Comparison of ENCODE assay signal across 15 cellular contexts in genomic region chr3:95350066-95350465, GRCh38.
DNase-seq lines count a peak whose midpoint lies in the region; ATAC-seq, FAIRE-seq and TF ChIP-seq lines count a peak whose summit lies in the region.
"Had no signal": no experiment of that assay in that cellular context is flagged by ENCODE, and none has a peak within 500 bp of the region (broad histone marks: within the 10 kb centered on the region; RNA-seq: fewer than 3 reads in every experiment).

No MANE protein-coding gene starts in this region.

- H3K4me3 ChIP-seq in KMS-11 (IDR thresholded peaks at IDR 0.05; ENCODE audit: insufficient read depth, low read depth, low read length), result no peak overlapping the region
- no peak overlapping the region for H3K4me3 ChIP-seq in astrocyte (ENCODE audit: insufficient read depth, low read depth, low read length)
- no peak overlapping the region for H3K4me3 ChIP-seq in upper lobe of right lung
- H3K4me3 ChIP-seq in psoas muscle, result no peak overlapping the region
- H3K4me3 ChIP-seq: BLaER1, K562, PC-9 had no signal

- H3K4me1 ChIP-seq in KMS-11 (ENCODE audit: low read depth, poor library complexity, severe bottlenecking) (peaks cover 17% of the 10 kb centered on the region), astrocyte (ENCODE audit: insufficient read depth, low read length) (no peaks in the 10 kb centered on the region), upper lobe of right lung (no peaks in the 10 kb centered on the region), psoas muscle (no peaks in the 10 kb centered on the region)
- H3K4me1 ChIP-seq: BLaER1 had no signal

- no peak overlapping the region for H3K9ac ChIP-seq in KMS-11
- H3K9ac ChIP-seq in astrocyte (ENCODE audit: low read length), result no peak overlapping the region
- H3K9ac ChIP-seq: BLaER1 had no signal

- intact Hi-C loops in upper lobe of right lung (cut with DNase I) (no loop called here), psoas muscle (cut with DNase I) (no loop called here)

- H3K36me3 Mint-ChIP-seq in astrocyte (ENCODE audit: low read depth, unreplicated experiment), result no peaks in the 10 kb centered on the region
- no peaks in the 10 kb centered on the region for H3K36me3 Mint-ChIP-seq in nephron (ENCODE audit: low read depth)

- H3K36me3 ChIP-seq in KMS-11 (ENCODE audit: insufficient read depth) (no peaks in the 10 kb centered on the region), astrocyte (ENCODE audit: insufficient read depth, low read length) (no peaks in the 10 kb centered on the region), upper lobe of right lung (no peaks in the 10 kb centered on the region), psoas muscle (ENCODE audit: insufficient read depth in 1 of 2, low read depth in 1 of 2) (no peaks in the 10 kb centered on the region)
- H3K36me3 ChIP-seq: BLaER1 had no signal

- WGBS in psoas muscle, 3 donors, result 70 to 77% (median 73%) methylated on average over 4 of the region's 4 CpGs

- H3K27ac ChIP-seq in KMS-11 (no peak overlapping the region), astrocyte (ENCODE audit: low read depth, low read length) (no peak overlapping the region), upper lobe of right lung (no peak overlapping the region), psoas muscle (no peak overlapping the region)
- H3K27ac ChIP-seq: BLaER1, PC-9 had no signal

- H3K27ac Mint-ChIP-seq in astrocyte (ENCODE audit: unreplicated experiment) (peak overlapping the region; percentile 8), nephron (peak overlapping the region; percentile 26 to 42 (median 27))
- H3K27ac Mint-ChIP-seq: HFFc6 had no signal

- ATAC-seq in upper lobe of right lung, result peak; percentile 58
- ATAC-seq in psoas muscle, result no peak
- ATAC-seq: K562 had no signal

- H3K27me3 ChIP-seq in KMS-11 (ENCODE audit: insufficient read depth, low read depth), result no peaks in the 10 kb centered on the region
- H3K27me3 ChIP-seq in astrocyte (ENCODE audit: insufficient read depth, low read length), result no peaks in the 10 kb centered on the region
- H3K27me3 ChIP-seq in upper lobe of right lung, result no peaks in the 10 kb centered on the region
- no peaks in the 10 kb centered on the region for H3K27me3 ChIP-seq in psoas muscle (ENCODE audit: insufficient read depth in 3 of 3, low read length in 2 of 3)
- H3K27me3 ChIP-seq: BLaER1 had no signal

- no peaks in the 10 kb centered on the region for H4K20me1 ChIP-seq in KMS-11 (ENCODE audit: insufficient read depth)
- H4K20me1 ChIP-seq in astrocyte (ENCODE audit: insufficient read depth, low read length), result no peaks in the 10 kb centered on the region
- H4K20me1 ChIP-seq: BLaER1 had no signal

- H2AFZ ChIP-seq in KMS-11 (ENCODE audit: low read depth) (peak overlapping the region; percentile 7; the same call in 1 of the 2 replicates), astrocyte (ENCODE audit: low read depth, low read length) (no peak overlapping the region)
- H2AFZ ChIP-seq: PC-9 had no signal

- no peak for TF ChIP-seq CTCF in KMS-11 (conservative IDR thresholded peaks at IDR 0.05; ENCODE audit: low read depth, low read length)
- no peak for TF ChIP-seq CTCF in astrocyte (IDR thresholded peaks at IDR 0.05; ENCODE audit: insufficient read depth, low read depth, low read length)
- no peak for TF ChIP-seq CTCF in nephron (IDR thresholded peaks at IDR 0.05; ENCODE audit: unreplicated experiment in 3 of 3)
- no peak for TF ChIP-seq CTCF in upper lobe of right lung (IDR thresholded peaks at IDR 0.05)
- no peak for TF ChIP-seq CTCF in psoas muscle (IDR thresholded peaks at IDR 0.05)

- DNase-seq in astrocyte (ENCODE audit: low read depth) (no peak), upper lobe of right lung (no peak), psoas muscle (no peak), NCI-H226 (no peak)
- no peak for DNase-seq in stimulated activated CD8-positive, alpha-beta memory T cell treated with anti-CD3 and anti-CD28 coated beads, Interleukin-4, amount 100 ng/mL, for 48 hours
- DNase-seq: HFFc6, NCI-H187, NCI-H2227 treated with DMSO at 0.1 percent for 48 hours, PC-9 had no signal

- H3K27me3 Mint-ChIP-seq in astrocyte (ENCODE audit: low read depth, unreplicated experiment) (no peaks in the 10 kb centered on the region), nephron (ENCODE audit: low read depth) (no peaks in the 10 kb centered on the region)

- H3K79me2 ChIP-seq in KMS-11 (ENCODE audit: insufficient read depth, low read depth) (no peaks in the 10 kb centered on the region), astrocyte (ENCODE audit: insufficient read depth, low read length) (no peaks in the 10 kb centered on the region)

- FAIRE-seq in astrocyte (lab: Jason Lieb, UNC), result no peak
- FAIRE-seq: G401.6, H54, K562 had no signal

- H3K4me2 ChIP-seq in KMS-11, result peak overlapping the region; percentile 21; the same call in 1 of the 2 replicates
- H3K4me2 ChIP-seq in astrocyte (ENCODE audit: low read length), result no peak overlapping the region
- H3K4me2 ChIP-seq: BLaER1, PC-9 had no signal

- H3K4me3 Mint-ChIP-seq in astrocyte (ENCODE audit: unreplicated experiment), result no peak overlapping the region
- no peak overlapping the region for H3K4me3 Mint-ChIP-seq in nephron
- H3K4me3 Mint-ChIP-seq: HFFc6 had no signal

- H3K9me3 Mint-ChIP-seq in astrocyte (ENCODE audit: unreplicated experiment), result peaks cover 2% of the 10 kb centered on the region
- no peaks in the 10 kb centered on the region for H3K9me3 Mint-ChIP-seq in nephron

- peaks cover 3% of the 10 kb centered on the region for H3K4me1 Mint-ChIP-seq in astrocyte (ENCODE audit: low read depth, unreplicated experiment)
- H3K4me1 Mint-ChIP-seq in nephron, result peaks cover 15% of the 10 kb centered on the region

- H3K9me3 ChIP-seq in astrocyte (ENCODE audit: insufficient read depth, low read depth, low read length), result no peaks in the 10 kb centered on the region
- no peaks in the 10 kb centered on the region for H3K9me3 ChIP-seq in upper lobe of right lung
- H3K9me3 ChIP-seq in psoas muscle, result no peaks in the 10 kb centered on the region
- H3K9me3 ChIP-seq: BLaER1 had no signal
